Comparison of ENCODE assay signal across 23 cellular contexts in the genomic region with DNA sequence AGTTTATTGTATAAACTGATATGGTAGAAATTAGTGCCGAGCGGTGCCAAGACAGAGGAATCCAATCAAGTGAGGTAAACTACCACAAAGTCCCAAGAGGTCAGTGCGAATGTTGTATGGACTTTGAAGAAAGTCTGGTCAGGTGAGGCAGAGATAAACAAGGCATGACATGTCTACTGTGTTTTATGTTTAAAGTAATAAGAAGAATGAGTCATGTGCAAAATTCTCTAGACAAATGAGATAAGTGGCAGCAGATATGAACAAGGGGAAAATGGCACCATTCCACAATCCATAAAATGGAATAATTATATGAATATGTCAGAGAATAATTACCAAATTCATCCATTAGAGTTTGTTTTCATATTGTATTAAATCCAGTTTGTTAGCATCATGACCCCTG.
DNase-seq lines count a peak whose midpoint lies in the region; ATAC-seq, FAIRE-seq and TF ChIP-seq lines count a peak whose summit lies in the region.
"Had no signal": no experiment of that assay in that cellular context is flagged by ENCODE, and none has a peak within 500 bp of the region (broad histone marks: within the 10 kb centered on the region; RNA-seq: fewer than 3 reads in every experiment).

No MANE protein-coding gene starts in this region.

- H3K27me3 ChIP-seq in SK-N-SH (ENCODE audit: insufficient read depth) = peaks cover 4% of the 10 kb centered on the region; the same call in 1 of the 2 replicates
- H3K27me3 ChIP-seq in PC-9 (ENCODE audit: insufficient read depth, low read depth) = no peaks in the 10 kb centered on the region
- H3K27me3 ChIP-seq in bronchial epithelial cell (ENCODE audit: control insufficient read depth, insufficient read depth, low read length) = no peaks in the 10 kb centered on the region
- no peaks in the 10 kb centered on the region for H3K27me3 ChIP-seq in keratinocyte (ENCODE audit: control insufficient read depth, extremely low read depth, insufficient read depth, low read length)
- H3K27me3 ChIP-seq: BLaER1 had no signal

- FAIRE-seq in bronchial epithelial cell (lab: Jason Lieb, UNC) (no peak), keratinocyte (lab: Jason Lieb, UNC) (peak; percentile 64)
- FAIRE-seq: A204.1, G401.6, GM12892, H54 had no signal

- H3K4me1 ChIP-seq in SK-N-SH (ENCODE audit: control insufficient read depth in 1 of 2, insufficient read depth in 2 of 2, low read depth in 1 of 2, low read length in 1 of 2) (no peaks in the 10 kb centered on the region), PC-9 (replicated peaks; ENCODE audit: insufficient read depth) (no peaks in the 10 kb centered on the region), keratinocyte (ENCODE audit: control insufficient read depth, extremely low read depth, insufficient read depth, low read length) (peaks cover 6% of the 10 kb centered on the region)
- H3K4me1 ChIP-seq: BLaER1, Caco-2 had no signal

- H3F3A ChIP-seq in SK-N-SH (replicated peaks; ENCODE audit: insufficient read depth) (no peaks in the 10 kb centered on the region), PC-9 (ENCODE audit: insufficient read depth, low read depth) (no peaks in the 10 kb centered on the region)

- H3K36me3 ChIP-seq in SK-N-SH (replicated peaks in 1 of 2; ENCODE audit: control insufficient read depth in 1 of 2, insufficient read depth in 2 of 2, low read length in 1 of 2) (no peaks in the 10 kb centered on the region), PC-9 (ENCODE audit: low read depth) (no peaks in the 10 kb centered on the region), bronchial epithelial cell (ENCODE audit: control insufficient read depth, insufficient read depth, low read length) (no peaks in the 10 kb centered on the region), keratinocyte (ENCODE audit: control insufficient read depth in 2 of 2, extremely low read depth in 1 of 2, insufficient read depth in 2 of 2, low read length in 2 of 2) (no peaks in the 10 kb centered on the region)
- H3K36me3 ChIP-seq: BLaER1, HAP-1 had no signal

- no peak for TF ChIP-seq RAD21 in SK-N-SH (IDR thresholded peaks at IDR 0.05; ENCODE audit: low read length)

- no TSS peak for BruUV-seq in PC-9 (replicated peaks; lab: Mats Ljungman, UMichigan)

- intact Hi-C loops in PC-9 (cut with micrococcal nuclease; ENCODE audit: unreplicated experiment) = loop anchor here (10.0 kb wide), 1 partner anchor 232 kb away; no protein-coding TSS in a partner anchor

- no peak overlapping the region for H3K9ac ChIP-seq in SK-N-SH
- H3K9ac ChIP-seq in keratinocyte (ENCODE audit: control insufficient read depth, extremely low read depth, insufficient read depth, low read length) = no peak overlapping the region
- H3K9ac ChIP-seq: BLaER1 had no signal

- WGBS in SK-N-SH (ENCODE audit: low lambda C conversion rate) = 74% methylated on average over 3 of the region's 3 CpGs

- POLR2A ChIA-PET in SK-N-SH (lab: Yijun Ruan, JAX) = no interaction called here
- POLR2A ChIA-PET in PC-9 (lab: Charles Lee; ENCODE audit: unreplicated experiment) = no interaction called here

- no peak for ATAC-seq in SK-N-SH treated with all-trans-retinoic acid at 6 μM for 48 hours
- ATAC-seq in HG03280 (IDR thresholded peaks at IDR 0.05; ENCODE audit: unreplicated experiment) = no peak
- no peak for ATAC-seq in HG03108 (IDR thresholded peaks at IDR 0.05; ENCODE audit: unreplicated experiment)
- ATAC-seq: CD8-positive, alpha-beta T cell had no signal

- no peak for TF ChIP-seq EP300 in SK-N-SH (IDR thresholded peaks at IDR 0.05; ENCODE audit: borderline replicate concordance in 1 of 2, low read depth in 1 of 2, low read length in 1 of 2)

- DNase-seq in SK-N-SH (no peak), PC-9 (no peak), bronchial epithelial cell (ENCODE audit: low read depth) (peak; percentile 55), keratinocyte (ENCODE audit: low read depth, low spot score) (no peak), caudate nucleus (lab: John Stamatoyannopoulos, UW) (no peak)
- DNase-seq: Caco-2; CD4-positive, CD25-positive, alpha-beta regulatory T cell; CD8-positive, alpha-beta T cell; DMS153; DND-41; GOT3; HFFc6 had no signal

- H3K79me2 ChIP-seq in SK-N-SH (ENCODE audit: insufficient read depth) (no peaks in the 10 kb centered on the region), PC-9 (ENCODE audit: low read depth) (no peaks in the 10 kb centered on the region), keratinocyte (ENCODE audit: control insufficient read depth, insufficient read depth, low read length) (no peaks in the 10 kb centered on the region)

- TF ChIP-seq CTCF in SK-N-SH (IDR thresholded peaks at IDR 0.05) = no peak
- no peak for TF ChIP-seq CTCF in PC-9 (conservative IDR thresholded peaks at IDR 0.05)
- TF ChIP-seq CTCF in bronchial epithelial cell (IDR thresholded peaks at IDR 0.05; ENCODE audit: insufficient read depth, low read length, severe bottlenecking) = no peak
- TF ChIP-seq CTCF in keratinocyte (optimal IDR thresholded peaks at IDR 0.05 in 1 of 3, IDR thresholded peaks at IDR 0.05 in 1 of 3, conservative IDR thresholded peaks at IDR 0.05 in 1 of 3; ENCODE audit: extremely low read depth in 1 of 3, insufficient read depth in 2 of 3, low read length in 3 of 3) = no peak

- H4K20me1 ChIP-seq in SK-N-SH (ENCODE audit: insufficient read depth) (no peaks in the 10 kb centered on the region), PC-9 (ENCODE audit: insufficient read depth) (no peaks in the 10 kb centered on the region), keratinocyte (ENCODE audit: control insufficient read depth, extremely low read depth, insufficient read depth, low read length) (no peaks in the 10 kb centered on the region)
- H4K20me1 ChIP-seq: BLaER1 had no signal

- dilution Hi-C loops in keratinocyte (cut with MboI; ENCODE audit: extremely low pct_ligation_motif_present, low sequenced_read_pairs) = no loop called here

- H3K9me3 ChIP-seq in SK-N-SH (no peaks in the 10 kb centered on the region), PC-9 (ENCODE audit: insufficient read depth, low read depth) (no peaks in the 10 kb centered on the region), keratinocyte (ENCODE audit: control insufficient read depth, low read depth, low read length) (no peaks in the 10 kb centered on the region)
- H3K9me3 ChIP-seq: BLaER1, Caco-2, HAP-1 had no signal

- H3K4me2 ChIP-seq in SK-N-SH = no peak overlapping the region
- H3K4me2 ChIP-seq in PC-9 = no peak overlapping the region
- H3K4me2 ChIP-seq in keratinocyte (ENCODE audit: control insufficient read depth, extremely low read depth, insufficient read depth, low read depth, low read length) = peak overlapping the region; percentile 22
- H3K4me2 ChIP-seq: BLaER1 had no signal

- no peaks in the 10 kb centered on the region for H3K9me1 ChIP-seq in keratinocyte (ENCODE audit: control insufficient read depth, extremely low read depth, insufficient read depth, low read length)

- H3K27ac ChIP-seq in SK-N-SH (ENCODE audit: low read depth in 2 of 2, low read length in 1 of 2) = no peak overlapping the region
- no peak overlapping the region for H3K27ac ChIP-seq in PC-9
- H3K27ac ChIP-seq in keratinocyte (ENCODE audit: control insufficient read depth, insufficient read depth, low read length) = no peak overlapping the region
- H3K27ac ChIP-seq in caudate nucleus (ENCODE audit: low read depth, low read length) = no peak overlapping the region
- H3K27ac ChIP-seq: 22Rv1, BLaER1, C4-2B had no signal

- H3K9me2 ChIP-seq in SK-N-SH (no peaks in the 10 kb centered on the region; the same call in 1 of the 2 replicates), PC-9 (ENCODE audit: insufficient read depth) (no peaks in the 10 kb centered on the region)

- CTCF ChIA-PET in SK-N-SH (lab: Yijun Ruan, JAX) (interaction anchor here (6.3 to 8.0 kb wide), 2 partner anchors 906 to 914 kb away, joined by 83 read pairs; no protein-coding TSS in a partner anchor), PC-9 (lab: Charles Lee) (no interaction called here)

- no peak overlapping the region for H2AFZ ChIP-seq in SK-N-SH (ENCODE audit: low read depth)
- H2AFZ ChIP-seq in PC-9 = 0 out of 2 replicates have a peak overlapping the region, but pooled peaks have one; percentile 13
- no peak overlapping the region for H2AFZ ChIP-seq in keratinocyte (ENCODE audit: control insufficient read depth, low read length)

- H3K4me3 ChIP-seq in SK-N-SH (ENCODE audit: low read depth in 2 of 2, low read length in 1 of 2) (no peak overlapping the region), PC-9 (no peak overlapping the region), bronchial epithelial cell (ENCODE audit: low read depth, low read length) (no peak overlapping the region), keratinocyte (ENCODE audit: control insufficient read depth in 2 of 3, extremely low read depth in 1 of 3, insufficient read depth in 2 of 3, low read depth in 1 of 3, low read length in 3 of 3) (no peak overlapping the region)
- H3K4me3 ChIP-seq: BLaER1, HAP-1 had no signal

TF ChIP-seq in SK-N-SH treated with all-trans-retinoic acid at 6 μM for 48 hours, 23 proteins besides CTCF, POLR2A, EP300 and RAD21:
- TF ChIP-seq, protein P1, sequence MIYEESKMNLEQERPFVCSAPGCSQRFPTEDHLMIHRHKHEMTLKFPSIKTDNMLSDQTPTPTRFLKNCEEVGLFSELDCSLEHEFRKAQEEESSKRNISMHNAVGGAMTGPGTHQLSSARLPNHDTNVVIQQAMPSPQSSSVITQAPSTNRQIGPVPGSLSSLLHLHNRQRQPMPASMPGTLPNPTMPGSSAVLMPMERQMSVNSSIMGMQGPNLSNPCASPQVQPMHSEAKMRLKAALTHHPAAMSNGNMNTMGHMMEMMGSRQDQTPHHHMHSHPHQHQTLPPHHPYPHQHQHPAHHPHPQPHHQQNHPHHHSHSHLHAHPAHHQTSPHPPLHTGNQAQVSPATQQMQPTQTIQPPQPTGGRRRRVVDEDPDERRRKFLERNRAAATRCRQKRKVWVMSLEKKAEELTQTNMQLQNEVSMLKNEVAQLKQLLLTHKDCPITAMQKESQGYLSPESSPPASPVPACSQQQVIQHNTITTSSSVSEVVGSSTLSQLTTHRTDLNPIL (CRISPR knock-in tag; IDR thresholded peaks at IDR 0.05; ENCODE audit: low read depth) = no peak
- TF ChIP-seq ISL1 (CRISPR knock-in tag; IDR thresholded peaks at IDR 0.05) (peak; percentile 64), TCF4 (CRISPR knock-in tag; IDR thresholded peaks at IDR 0.05; ENCODE audit: borderline replicate concordance) (no peak)
